ENCODE assay signal across 10 cellular contexts in the genomic region with DNA sequence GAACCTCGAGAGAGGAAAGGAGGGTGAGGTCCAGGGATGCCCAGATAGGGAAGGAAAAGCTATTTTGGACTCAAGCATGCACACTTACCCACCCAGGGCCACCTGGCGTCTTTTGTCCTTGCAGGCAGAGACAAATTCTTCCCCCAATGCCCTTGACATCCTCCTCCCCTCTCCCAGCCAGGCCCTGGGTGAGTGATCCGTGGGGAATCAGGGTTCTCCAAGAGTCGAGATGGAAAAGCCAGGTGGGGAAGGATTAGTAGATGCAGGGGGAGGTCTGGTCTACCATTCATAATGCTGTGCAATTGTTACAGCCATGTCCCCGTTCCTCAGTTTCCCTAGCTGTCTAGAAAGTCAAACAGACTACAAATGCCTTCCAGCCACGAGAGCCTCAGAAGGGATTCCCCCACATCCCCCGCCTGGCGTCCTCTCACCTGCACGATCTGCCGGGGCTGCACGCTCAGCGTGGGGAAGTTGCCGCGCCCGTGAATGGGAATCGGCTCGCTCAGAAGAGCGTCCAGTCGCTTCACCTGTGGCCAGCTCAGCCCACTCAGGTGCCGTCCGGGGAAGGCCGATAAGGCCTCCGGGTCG. TPM values are rescaled to one million over a fixed set of nuclear protein-coding genes. Genes with fewer than 3 reads are reported as not detected.
DNase-seq lines count a peak whose midpoint lies in the region; ATAC-seq and TF ChIP-seq lines count a peak whose summit lies in the region.
"Had no signal": no experiment of that assay in that cellular context is flagged by ENCODE, and none has a peak within 500 bp of the region (broad histone marks: within the 10 kb centered on the region; RNA-seq: fewer than 3 reads in every experiment).

No MANE protein-coding gene starts in this region.

- peak overlapping the region; percentile 82 for H3K56ac ChIP-seq in mesendoderm (ENCODE audit: low read length)

- H3K4me3 Mint-ChIP-seq in activated naive CD8-positive, alpha-beta T cell: peak overlapping the region; percentile 23
- H3K4me3 Mint-ChIP-seq in activated naive CD8-positive, alpha-beta T cell treated with anti-CD3 and anti-CD28 coated beads for 36 hours: no peak overlapping the region
- peak overlapping the region; percentile 68 for H3K4me3 Mint-ChIP-seq in type B pancreatic cell

- H3K23ac ChIP-seq in mesendoderm (ENCODE audit: low read length): no peak overlapping the region

- H2BK15ac ChIP-seq in mesendoderm (replicated peaks; ENCODE audit: low read depth): no peak overlapping the region

- H3K4ac ChIP-seq in mesendoderm (ENCODE audit: low read depth, low read length): no peak overlapping the region

- peak overlapping the region; percentile 70 for H3K18ac ChIP-seq in mesendoderm (ENCODE audit: low read length)

- H4K5ac ChIP-seq in mesendoderm (ENCODE audit: low read length): no peak overlapping the region

- ATAC-seq in activated CD4-positive, CD25-positive, alpha-beta regulatory T cell treated with anti-CD3 and anti-CD28 coated beads, Interleukin-2, amount 50 U/mL, for 24 hours: no peak
- ATAC-seq in GM18861 (IDR thresholded peaks at IDR 0.05; ENCODE audit: unreplicated experiment): no peak

- peak overlapping the region; percentile 69 for H3K9ac ChIP-seq in mesendoderm (ENCODE audit: low read length)

- H3K79me2 ChIP-seq in mesendoderm (ENCODE audit: control insufficient read depth, insufficient read depth, low read length): peaks cover 18% of the 10 kb centered on the region

- peaks cover 13% of the 10 kb centered on the region for H3K27me3 Mint-ChIP-seq in activated naive CD8-positive, alpha-beta T cell
- peaks cover 26% of the 10 kb centered on the region for H3K27me3 Mint-ChIP-seq in activated naive CD8-positive, alpha-beta T cell treated with anti-CD3 and anti-CD28 coated beads for 36 hours
- no peaks in the 10 kb centered on the region for H3K27me3 Mint-ChIP-seq in type B pancreatic cell

- no peak overlapping the region for H2BK120ac ChIP-seq in mesendoderm (ENCODE audit: low read depth, low read length)

- TF ChIP-seq CTCF in choroid plexus epithelial cell (conservative IDR thresholded peaks at IDR 0.05; ENCODE audit: low read depth, low read length) (no peak), type B pancreatic cell (conservative IDR thresholded peaks at IDR 0.05) (no peak)

- H3K27ac Mint-ChIP-seq in activated naive CD8-positive, alpha-beta T cell: no peak overlapping the region
- H3K27ac Mint-ChIP-seq in activated naive CD8-positive, alpha-beta T cell treated with anti-CD3 and anti-CD28 coated beads for 36 hours: no peak overlapping the region
- H3K27ac Mint-ChIP-seq in type B pancreatic cell: peak overlapping the region; percentile 98

- H3K27me3 ChIP-seq in mesendoderm (ENCODE audit: insufficient read depth, low read length, poor library complexity): no peaks in the 10 kb centered on the region

- H4K8ac ChIP-seq in mesendoderm (ENCODE audit: low read depth, low read length): no peak overlapping the region

- no CpG with 5 or more reads among the region's 24 CpGs for WGBS in mesendoderm (ENCODE audit: extremely low coverage, insufficient coverage, low lambda C conversion rate)

- H3K4me1 Mint-ChIP-seq in activated naive CD8-positive, alpha-beta T cell (ENCODE audit: low read depth): peaks cover 4% of the 10 kb centered on the region
- peaks cover 9% of the 10 kb centered on the region for H3K4me1 Mint-ChIP-seq in activated naive CD8-positive, alpha-beta T cell treated with anti-CD3 and anti-CD28 coated beads for 36 hours
- peaks cover 28% of the 10 kb centered on the region for H3K4me1 Mint-ChIP-seq in type B pancreatic cell (ENCODE audit: unreplicated experiment)

- H3K4me2 ChIP-seq in mesendoderm (ENCODE audit: low read length): peak overlapping the region; percentile 58

- H3K36me3 Mint-ChIP-seq in activated naive CD8-positive, alpha-beta T cell: peaks cover 2% of the 10 kb centered on the region
- H3K36me3 Mint-ChIP-seq in activated naive CD8-positive, alpha-beta T cell treated with anti-CD3 and anti-CD28 coated beads for 36 hours: no peaks in the 10 kb centered on the region
- no peaks in the 10 kb centered on the region for H3K36me3 Mint-ChIP-seq in type B pancreatic cell

- no peaks in the 10 kb centered on the region for H3K9me3 Mint-ChIP-seq in activated naive CD8-positive, alpha-beta T cell (ENCODE audit: low read depth)
- H3K9me3 Mint-ChIP-seq in activated naive CD8-positive, alpha-beta T cell treated with anti-CD3 and anti-CD28 coated beads for 36 hours: no peaks in the 10 kb centered on the region
- H3K9me3 Mint-ChIP-seq in type B pancreatic cell: no peaks in the 10 kb centered on the region
- H3K9me3 Mint-ChIP-seq: central memory CD8-positive, alpha-beta T cell had no signal

- H3K4me1 ChIP-seq in mesendoderm (ENCODE audit: control insufficient read depth, low read depth, low read length): peaks cover 28% of the 10 kb centered on the region

- no peak overlapping the region for H2BK5ac ChIP-seq in mesendoderm (ENCODE audit: low read length)

- H3K36me3 ChIP-seq in mesendoderm (ENCODE audit: control insufficient read depth, insufficient read depth, low read length): no peaks in the 10 kb centered on the region

- no peaks in the 10 kb centered on the region for H3K79me1 ChIP-seq in mesendoderm (ENCODE audit: low read length)

- H3K27ac ChIP-seq in mesendoderm (ENCODE audit: low read depth, low read length): no peak overlapping the region

- no peak overlapping the region for H2AK5ac ChIP-seq in mesendoderm (ENCODE audit: low read length)

- H3K4me3 ChIP-seq in choroid plexus epithelial cell (ENCODE audit: low read depth, low read length): peak overlapping the region; percentile 16
- H3K4me3 ChIP-seq in mesendoderm (ENCODE audit: low read length): peak overlapping the region; percentile 36

- DNase-seq in activated naive CD8-positive, alpha-beta T cell treated with anti-CD3 and anti-CD28 coated beads for 36 hours: no peak
- no peak for DNase-seq in choroid plexus epithelial cell (ENCODE audit: low read depth)
- DNase-seq in mesendoderm: peak; percentile 28
- DNase-seq in type B pancreatic cell (ENCODE audit: extremely low spot score, unreplicated experiment): no peak
- DNase-seq in hippocampal formation (lab: John Stamatoyannopoulos, UW): no peak

RNA-seq across cellular contexts. Expression of gene TENT5B, which starts 0.6 kb away (rescaled TPM):
- total RNA-seq in activated naive CD8-positive, alpha-beta T cell treated with anti-CD3 and anti-CD28 coated beads for 36 hours: not detected
- polyA plus RNA-seq in mesendoderm (2013, experiment 1 of 2): 26.2 TPM
- 28.4 TPM for polyA plus RNA-seq in mesendoderm (2013, experiment 2 of 2)
- total RNA-seq in type B pancreatic cell (ENCODE audit: low replicate concordance): 9.3 and 10.4 TPM in 2 replicates

RNA-seq across cellular contexts. Expression of gene TRNP1, which starts 18.6 kb away (rescaled TPM):
- total RNA-seq in activated naive CD8-positive, alpha-beta T cell treated with anti-CD3 and anti-CD28 coated beads for 36 hours: under 1 TPM; 0.40 to 0.64 TPM
- 20.9 TPM for polyA plus RNA-seq in mesendoderm (2013, experiment 1 of 2)
- polyA plus RNA-seq in mesendoderm (2013, experiment 2 of 2): 21.5 TPM
- total RNA-seq in type B pancreatic cell (ENCODE audit: low replicate concordance): 39.2 and 52.3 TPM in 2 replicates

RNA-seq across cellular contexts. Expression of gene KDF1, which starts 51.8 kb away (rescaled TPM):
- under 1 TPM; 0.47 to 0.60 TPM for total RNA-seq in activated naive CD8-positive, alpha-beta T cell treated with anti-CD3 and anti-CD28 coated beads for 36 hours
- 9.8 TPM for polyA plus RNA-seq in mesendoderm (2013, experiment 1 of 2)
- 9.7 TPM for polyA plus RNA-seq in mesendoderm (2013, experiment 2 of 2)
- total RNA-seq in type B pancreatic cell (ENCODE audit: low replicate concordance): 12.2 and 26.9 TPM in 2 replicates
- total RNA-seq: pulmonary artery endothelial cell had no signal

Comparison
In these comparisons a context has a peak if more than half of its experiments do, and no peak if none do; other contexts are left out.
1. RNA of gene TENT5B, which starts 0.6 kb away (total RNA-seq): 9.3 to 10.4 TPM in type B pancreatic cell; not detected in activated naive CD8-positive, alpha-beta T cell treated with anti-CD3 and anti-CD28 coated beads for 36 hours; every median in the first group is over 10 times any median in the second.
2. RNA of gene TRNP1, which starts 18.6 kb away (total RNA-seq): 39.2 to 52.3 TPM in type B pancreatic cell; 0.40 to 0.64 TPM in activated naive CD8-positive, alpha-beta T cell treated with anti-CD3 and anti-CD28 coated beads for 36 hours; every median in the first group is over 10 times any median in the second.